ENCODE assay signal across 16 cellular contexts in the genomic region with DNA sequence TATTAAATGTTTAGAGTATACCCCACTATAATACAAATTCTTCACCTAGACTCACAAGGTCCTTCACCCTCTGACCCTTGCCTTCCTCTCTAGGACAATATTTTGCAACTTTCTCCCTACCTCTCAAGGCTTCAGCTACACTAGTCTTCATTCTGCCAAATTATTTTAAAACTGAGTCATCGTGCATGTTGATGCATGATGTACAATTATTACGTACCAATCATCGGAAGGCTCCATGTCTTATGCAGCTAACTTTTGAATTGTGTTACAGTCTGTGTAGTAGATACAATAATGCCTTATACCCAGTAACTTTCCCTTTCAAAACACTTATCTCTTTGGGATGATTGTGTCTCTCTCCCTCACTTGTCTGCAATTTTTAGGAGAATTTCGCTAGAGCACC.
DNase-seq lines count a peak whose midpoint lies in the region; ATAC-seq, FAIRE-seq and TF ChIP-seq lines count a peak whose summit lies in the region.
"Had no signal": no experiment of that assay in that cellular context is flagged by ENCODE, and none has a peak within 500 bp of the region (broad histone marks: within the 10 kb centered on the region; RNA-seq: fewer than 3 reads in every experiment).

No MANE protein-coding gene starts in this region.

- no peaks in the 10 kb centered on the region for H3K9me3 ChIP-seq in cardiac muscle cell (ENCODE audit: low read depth)
- H3K9me3 ChIP-seq in gastrocnemius medialis, result no peaks in the 10 kb centered on the region
- H3K9me3 ChIP-seq: BLaER1 had no signal

- no peak for TF ChIP-seq POLR2A in gastrocnemius medialis (IDR thresholded peaks at IDR 0.05)

- no peak for FAIRE-seq in bronchial epithelial cell (lab: Jason Lieb, UNC)

- no peak for DNase-seq in cardiac muscle cell (ENCODE audit: low read depth in 1 of 2, low spot score in 1 of 2)
- DNase-seq in left cardiac atrium, result no peak
- DNase-seq in bronchial epithelial cell (ENCODE audit: low read depth), result peak; percentile 81
- DNase-seq in HEK293T (ENCODE audit: extremely low spot score), result no peak
- no peak for DNase-seq in occipital lobe (lab: John Stamatoyannopoulos, UW)
- no peak for DNase-seq in activated T-cell treated with anti-CD3 and anti-CD28 coated beads for 4 hours
- no peak for DNase-seq in gastrocnemius medialis
- DNase-seq: 8988T; Calu3; CD4-positive, alpha-beta memory T cell; DMS79 treated with DMSO at 0.1 percent for 48 hours; GF-D8; GOT3; H9 had no signal

- POLR2A ChIA-PET in HEK293T (lab: Yijun Ruan, JAX), result no interaction called here

- H3K27me3 ChIP-seq in cardiac muscle cell, result no peaks in the 10 kb centered on the region
- H3K27me3 ChIP-seq in bronchial epithelial cell (ENCODE audit: control insufficient read depth, insufficient read depth, low read length), result no peaks in the 10 kb centered on the region
- no peaks in the 10 kb centered on the region for H3K27me3 ChIP-seq in gastrocnemius medialis
- H3K27me3 ChIP-seq: BLaER1 had no signal

- H3K27ac ChIP-seq in cardiac muscle cell (peak overlapping the region; percentile 81), gastrocnemius medialis (no peak overlapping the region)
- H3K27ac ChIP-seq: BLaER1 had no signal

- no peaks in the 10 kb centered on the region for H3K36me3 ChIP-seq in cardiac muscle cell
- no peaks in the 10 kb centered on the region for H3K36me3 ChIP-seq in bronchial epithelial cell (ENCODE audit: control insufficient read depth, insufficient read depth, low read length)
- H3K36me3 ChIP-seq in gastrocnemius medialis, result no peaks in the 10 kb centered on the region
- H3K36me3 ChIP-seq: BLaER1 had no signal

- ATAC-seq in left cardiac atrium (no peak), esophagus mucosa (peak; percentile 64), gastrocnemius medialis (no peak)

- TF ChIP-seq CTCF in cardiac muscle cell (IDR thresholded peaks at IDR 0.05; ENCODE audit: low read depth, low read length) (no peak), bronchial epithelial cell (IDR thresholded peaks at IDR 0.05; ENCODE audit: insufficient read depth, low read length, severe bottlenecking) (no peak), gastrocnemius medialis (IDR thresholded peaks at IDR 0.05 in 4 of 5, conservative IDR thresholded peaks at IDR 0.05 in 1 of 5) (no peak)

- H3K4me3 ChIP-seq in cardiac muscle cell, result no peak overlapping the region
- H3K4me3 ChIP-seq in bronchial epithelial cell (ENCODE audit: low read depth, low read length), result no peak overlapping the region
- H3K4me3 ChIP-seq in gastrocnemius medialis, result no peak overlapping the region
- H3K4me3 ChIP-seq: BLaER1 had no signal

- intact Hi-C loops in left cardiac atrium (cut with DNase I) (no loop called here), gastrocnemius medialis (cut with DNase I; ENCODE audit: low total_unique reads) (no loop called here)

- in situ Hi-C loops in gastrocnemius medialis (cut with MboI; ENCODE audit: low sequenced_read_pairs in 4 of 4), result no loop called here

- peaks cover 25% of the 10 kb centered on the region for H3K4me1 ChIP-seq in cardiac muscle cell (ENCODE audit: low read depth)
- H3K4me1 ChIP-seq in gastrocnemius medialis, result no peaks in the 10 kb centered on the region
- H3K4me1 ChIP-seq: BLaER1 had no signal

- CTCF ChIA-PET in HEK293T (lab: Yijun Ruan, JAX), result interaction anchor here (1.3 kb wide), 1 partner anchor 10 kb away, joined by 3 read pairs; no protein-coding TSS in a partner anchor

TF ChIP-seq in HEK293T, 16 proteins besides CTCF, POLR2A, EP300 and RAD21:
- TF ChIP-seq SUZ12 (IDR thresholded peaks at IDR 0.05) (no peak), CTBP1 (IDR thresholded peaks at IDR 0.05; ENCODE audit: borderline replicate concordance) (no peak), SP1 (IDR thresholded peaks at IDR 0.05) (no peak), TARDBP (IDR thresholded peaks at IDR 0.05) (no peak), ELF4 (IDR thresholded peaks at IDR 0.05) (no peak), L3MBTL2 (conservative IDR thresholded peaks at IDR 0.05) (no peak), HDGF (IDR thresholded peaks at IDR 0.05; ENCODE audit: borderline replicate concordance) (no peak), ARNT (IDR thresholded peaks at IDR 0.05) (no peak), FOXK2 (IDR thresholded peaks at IDR 0.05) (no peak), FOXM1 (IDR thresholded peaks at IDR 0.05; ENCODE audit: borderline replicate concordance) (no peak), LEF1 (IDR thresholded peaks at IDR 0.05; ENCODE audit: borderline replicate concordance) (no peak), NFRKB (IDR thresholded peaks at IDR 0.05) (no peak), BHLHE40 (IDR thresholded peaks at IDR 0.05; ENCODE audit: borderline replicate concordance) (no peak), ZNF384 (IDR thresholded peaks at IDR 0.05) (no peak), FOXA1 (IDR thresholded peaks at IDR 0.05) (no peak)
- TF ChIP-seq, protein P1, sequence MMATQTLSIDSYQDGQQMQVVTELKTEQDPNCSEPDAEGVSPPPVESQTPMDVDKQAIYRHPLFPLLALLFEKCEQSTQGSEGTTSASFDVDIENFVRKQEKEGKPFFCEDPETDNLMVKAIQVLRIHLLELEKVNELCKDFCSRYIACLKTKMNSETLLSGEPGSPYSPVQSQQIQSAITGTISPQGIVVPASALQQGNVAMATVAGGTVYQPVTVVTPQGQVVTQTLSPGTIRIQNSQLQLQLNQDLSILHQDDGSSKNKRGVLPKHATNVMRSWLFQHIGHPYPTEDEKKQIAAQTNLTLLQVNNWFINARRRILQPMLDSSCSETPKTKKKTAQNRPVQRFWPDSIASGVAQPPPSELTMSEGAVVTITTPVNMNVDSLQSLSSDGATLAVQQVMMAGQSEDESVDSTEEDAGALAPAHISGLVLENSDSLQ (IDR thresholded peaks at IDR 0.05), result no peak
